In genomic region chr12:17975763-17976162, GRCh38 we compare ENCODE assay signal across 5 cellular contexts.
"Had no signal": no experiment of that assay in that cellular context is flagged by ENCODE, and none has a peak within 500 bp of the region (broad histone marks: within the 10 kb centered on the region; RNA-seq: fewer than 3 reads in every experiment).

No MANE protein-coding gene starts in this region.

- DNase-seq: GOT3, HFFc6 had no signal

- H3K27ac ChIP-seq: GM23248 had no signal

- H3K4me1 ChIP-seq: HAP-1 had no signal

- H3K9me3 ChIP-seq: HAP-1 had no signal

- H3K36me3 ChIP-seq: HAP-1 had no signal

- H3K4me3 ChIP-seq: GM23248, GM23338, HAP-1 had no signal
